12 cellular contexts compared by ENCODE assay signal in genomic region chr6:122744247-122744646, GRCh38. TPM values are rescaled to one million over a fixed set of nuclear protein-coding genes. Genes with fewer than 3 reads are reported as not detected.
A peak's percentile ranks its signal among the peaks of the same experiment; 100 is the strongest.
DNase-seq lines count a peak whose midpoint lies in the region; ATAC-seq and TF ChIP-seq lines count a peak whose summit lies in the region.
"Not testable (repeated sequence)": the region's sequence is repeated elsewhere in the genome, so short reads cannot be mapped to it uniquely, and the experiment has no call there.
"Had no signal": no experiment of that assay in that cellular context is flagged by ENCODE, and none has a peak within 500 bp of the region (broad histone marks: within the 10 kb centered on the region; RNA-seq: fewer than 3 reads in every experiment).

No MANE protein-coding gene starts in this region.

- not testable (repeated sequence) for H3K4me1 Mint-ChIP-seq in activated naive CD4-positive, alpha-beta T cell treated with anti-CD3 and anti-CD28 coated beads, Interleukin-2, amount 50 U/mL, for 24 hours

- H3K27me3 Mint-ChIP-seq in activated naive CD4-positive, alpha-beta T cell treated with anti-CD3 and anti-CD28 coated beads, Interleukin-2, amount 50 U/mL, for 24 hours, result not testable (repeated sequence)

- not testable (repeated sequence) for H3K4me3 ChIP-seq in LNCaP clone FGC (ENCODE audit: low read depth, low read length); epithelial cell of proximal tubule (ENCODE audit: low read depth, low read length); retinal pigment epithelial cell (ENCODE audit: low read length)

- H3K36me3 Mint-ChIP-seq in activated naive CD4-positive, alpha-beta T cell treated with anti-CD3 and anti-CD28 coated beads, Interleukin-2, amount 50 U/mL, for 24 hours, result not testable (repeated sequence)

- H3K9me3 Mint-ChIP-seq in activated naive CD4-positive, alpha-beta T cell treated with anti-CD3 and anti-CD28 coated beads, Interleukin-2, amount 50 U/mL, for 24 hours, result not testable (repeated sequence)

- H3K27ac Mint-ChIP-seq in activated naive CD4-positive, alpha-beta T cell treated with anti-CD3 and anti-CD28 coated beads, Interleukin-2, amount 50 U/mL, for 24 hours, result peak overlapping the region; percentile 8

- TF ChIP-seq CTCF in GM12873 (IDR thresholded peaks at IDR 0.05; ENCODE audit: insufficient read depth, low read depth, low read length, missing control alignments) (peak; percentile 44), LNCaP clone FGC (IDR thresholded peaks at IDR 0.05; ENCODE audit: control insufficient read depth, extremely low read depth, insufficient read depth) (peak; percentile 38), epithelial cell of proximal tubule (conservative IDR thresholded peaks at IDR 0.05; ENCODE audit: low read depth, low read length) (peak; percentile 57), retinal pigment epithelial cell (conservative IDR thresholded peaks at IDR 0.05; ENCODE audit: low read depth, low read length) (peak; percentile 43)

- not testable (repeated sequence) for H3K4me3 Mint-ChIP-seq in activated naive CD4-positive, alpha-beta T cell treated with anti-CD3 and anti-CD28 coated beads, Interleukin-2, amount 50 U/mL, for 24 hours

- peak; percentile 9 to 41 for DNase-seq in AML-193 (lab: John Stamatoyannopoulos, UW)
- not testable (repeated sequence) for DNase-seq in LNCaP clone FGC (ENCODE audit: low read depth); epithelial cell of proximal tubule (ENCODE audit: low read depth); left lobe of liver (ENCODE audit: low spot score); retinal pigment epithelial cell (ENCODE audit: low read depth)
- peak; percentile 33 for DNase-seq in NCI-H748 (lab: John Stamatoyannopoulos, UW; ENCODE audit: unreplicated experiment)

- ATAC-seq in left lobe of liver, result peak; percentile 51

RNA-seq across cellular contexts. Expression of gene FABP7, which starts 35.3 kb away (rescaled TPM):
- total RNA-seq in epithelial cell of proximal tubule (not detected in 2 replicates), left lobe of liver (not detected)
- total RNA-seq: activated T-cell treated with anti-CD3 and anti-CD28 coated beads, Interleukin-2, amount 50 U/mL, for 4 hours; esophagus squamous epithelium; pulmonary artery endothelial cell; testis had no signal

RNA-seq across cellular contexts. Expression of gene SMPDL3A, which starts 44.8 kb away (rescaled TPM):
- total RNA-seq in epithelial cell of proximal tubule (3.5 TPM in 2 replicates), left lobe of liver (29.3 TPM)
